Comparison of ENCODE assay signal across 1 cellular context in genomic region chr22:37623075-37624016, GRCh38.
TF ChIP-seq lines count a peak whose summit lies in the region.

No MANE protein-coding gene starts in this region.

TF ChIP-seq in SK-N-SH treated with all-trans-retinoic acid at 6 μM for 48 hours, 23 proteins besides CTCF, POLR2A, EP300 and RAD21 (continued from another document):
- TF ChIP-seq PATZ1 (CRISPR knock-in tag; IDR thresholded peaks at IDR 0.05; ENCODE audit: borderline replicate concordance) = no peak
- TF ChIP-seq SNAI2 (CRISPR knock-in tag; IDR thresholded peaks at IDR 0.05) = no peak
- no peak for TF ChIP-seq ZNF565 (CRISPR knock-in tag; conservative IDR thresholded peaks at IDR 0.05; ENCODE audit: low read depth)
- no peak for TF ChIP-seq TCF4 (CRISPR knock-in tag; IDR thresholded peaks at IDR 0.05; ENCODE audit: borderline replicate concordance)
- no peak for TF ChIP-seq PPARA (CRISPR knock-in tag; IDR thresholded peaks at IDR 0.05; ENCODE audit: borderline replicate concordance)
- TF ChIP-seq ISL1 (CRISPR knock-in tag; IDR thresholded peaks at IDR 0.05) = no peak
- TF ChIP-seq ARNTL (CRISPR knock-in tag; IDR thresholded peaks at IDR 0.05; ENCODE audit: borderline replicate concordance, low read depth) = no peak
- no peak for TF ChIP-seq OSR1 (CRISPR knock-in tag; IDR thresholded peaks at IDR 0.05)
- TF ChIP-seq, protein P1, sequence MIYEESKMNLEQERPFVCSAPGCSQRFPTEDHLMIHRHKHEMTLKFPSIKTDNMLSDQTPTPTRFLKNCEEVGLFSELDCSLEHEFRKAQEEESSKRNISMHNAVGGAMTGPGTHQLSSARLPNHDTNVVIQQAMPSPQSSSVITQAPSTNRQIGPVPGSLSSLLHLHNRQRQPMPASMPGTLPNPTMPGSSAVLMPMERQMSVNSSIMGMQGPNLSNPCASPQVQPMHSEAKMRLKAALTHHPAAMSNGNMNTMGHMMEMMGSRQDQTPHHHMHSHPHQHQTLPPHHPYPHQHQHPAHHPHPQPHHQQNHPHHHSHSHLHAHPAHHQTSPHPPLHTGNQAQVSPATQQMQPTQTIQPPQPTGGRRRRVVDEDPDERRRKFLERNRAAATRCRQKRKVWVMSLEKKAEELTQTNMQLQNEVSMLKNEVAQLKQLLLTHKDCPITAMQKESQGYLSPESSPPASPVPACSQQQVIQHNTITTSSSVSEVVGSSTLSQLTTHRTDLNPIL (CRISPR knock-in tag; IDR thresholded peaks at IDR 0.05; ENCODE audit: low read depth) = no peak
- TF ChIP-seq, protein P2, sequence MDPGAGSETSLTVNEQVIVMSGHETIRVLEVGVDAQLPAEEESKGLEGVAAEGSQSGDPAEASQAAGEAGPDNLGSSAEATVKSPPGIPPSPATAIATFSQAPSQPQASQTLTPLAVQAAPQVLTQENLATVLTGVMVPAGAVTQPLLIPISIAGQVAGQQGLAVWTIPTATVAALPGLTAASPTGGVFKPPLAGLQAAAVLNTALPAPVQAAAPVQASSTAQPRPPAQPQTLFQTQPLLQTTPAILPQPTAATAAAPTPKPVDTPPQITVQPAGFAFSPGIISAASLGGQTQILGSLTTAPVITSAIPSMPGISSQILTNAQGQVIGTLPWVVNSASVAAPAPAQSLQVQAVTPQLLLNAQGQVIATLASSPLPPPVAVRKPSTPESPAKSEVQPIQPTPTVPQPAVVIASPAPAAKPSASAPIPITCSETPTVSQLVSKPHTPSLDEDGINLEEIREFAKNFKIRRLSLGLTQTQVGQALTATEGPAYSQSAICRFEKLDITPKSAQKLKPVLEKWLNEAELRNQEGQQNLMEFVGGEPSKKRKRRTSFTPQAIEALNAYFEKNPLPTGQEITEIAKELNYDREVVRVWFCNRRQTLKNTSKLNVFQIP (CRISPR knock-in tag; IDR thresholded peaks at IDR 0.05; ENCODE audit: borderline replicate concordance, low read depth) = no peak
- TF ChIP-seq CSDC2 (CRISPR knock-in tag; IDR thresholded peaks at IDR 0.05) = no peak
- no peak for TF ChIP-seq ZC3H10 (CRISPR knock-in tag; IDR thresholded peaks at IDR 0.05)
